Comparison of ENCODE assay signal across 1 cellular context in the genomic region with DNA sequence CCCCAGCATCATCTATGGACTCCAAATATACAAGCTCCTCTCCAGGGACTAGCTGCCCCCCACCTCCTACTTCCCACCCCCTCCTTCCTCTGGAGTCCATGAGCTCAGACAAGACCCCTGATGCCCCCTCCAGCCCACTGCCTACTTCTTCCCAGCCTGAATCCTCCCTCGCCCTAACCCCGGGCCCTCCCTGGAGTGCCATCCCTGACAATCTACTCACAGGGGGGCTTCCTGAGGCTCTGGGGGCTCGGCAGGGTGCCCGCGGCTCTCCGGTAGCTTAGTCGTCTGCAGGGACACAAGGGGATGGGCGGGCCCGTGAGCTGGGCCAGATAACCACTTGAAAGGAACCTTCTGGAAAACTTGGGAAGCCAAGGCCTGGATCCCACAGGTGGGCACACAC.
TF ChIP-seq lines count a peak whose summit lies in the region.

No MANE protein-coding gene starts in this region.

TF ChIP-seq in IMR-90, 13 proteins besides CTCF, POLR2A, EP300 and RAD21:
- TF ChIP-seq BHLHE40 (IDR thresholded peaks at IDR 0.05; ENCODE audit: low read depth, low read length) (no peak), SMC3 (IDR thresholded peaks at IDR 0.05; ENCODE audit: low read depth, low read length) (no peak), CHD1 (IDR thresholded peaks at IDR 0.05; ENCODE audit: low read depth, low read length) (no peak), CEBPB (IDR thresholded peaks at IDR 0.05; ENCODE audit: low read depth, low read length) (no peak), FOS (IDR thresholded peaks at IDR 0.05; ENCODE audit: low read depth, low read length) (no peak), MXI1 (IDR thresholded peaks at IDR 0.05; ENCODE audit: borderline replicate concordance, low read depth, low read length) (no peak), NFE2L2 (IDR thresholded peaks at IDR 0.05; ENCODE audit: low read depth, low read length) (no peak), MAFK (IDR thresholded peaks at IDR 0.05; ENCODE audit: low read depth, low read length) (no peak), RFX5 (IDR thresholded peaks at IDR 0.05; ENCODE audit: low read depth, low read length) (no peak), MAZ (IDR thresholded peaks at IDR 0.05; ENCODE audit: borderline replicate concordance, low read depth, low read length) (no peak), RCOR1 (IDR thresholded peaks at IDR 0.05; ENCODE audit: insufficient replicate concordance, low read length) (no peak)
- TF ChIP-seq, protein P1, sequence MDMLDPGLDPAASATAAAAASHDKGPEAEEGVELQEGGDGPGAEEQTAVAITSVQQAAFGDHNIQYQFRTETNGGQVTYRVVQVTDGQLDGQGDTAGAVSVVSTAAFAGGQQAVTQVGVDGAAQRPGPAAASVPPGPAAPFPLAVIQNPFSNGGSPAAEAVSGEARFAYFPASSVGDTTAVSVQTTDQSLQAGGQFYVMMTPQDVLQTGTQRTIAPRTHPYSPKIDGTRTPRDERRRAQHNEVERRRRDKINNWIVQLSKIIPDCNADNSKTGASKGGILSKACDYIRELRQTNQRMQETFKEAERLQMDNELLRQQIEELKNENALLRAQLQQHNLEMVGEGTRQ (IDR thresholded peaks at IDR 0.05; ENCODE audit: low read depth, low read length): no peak
- TF ChIP-seq, protein P2, sequence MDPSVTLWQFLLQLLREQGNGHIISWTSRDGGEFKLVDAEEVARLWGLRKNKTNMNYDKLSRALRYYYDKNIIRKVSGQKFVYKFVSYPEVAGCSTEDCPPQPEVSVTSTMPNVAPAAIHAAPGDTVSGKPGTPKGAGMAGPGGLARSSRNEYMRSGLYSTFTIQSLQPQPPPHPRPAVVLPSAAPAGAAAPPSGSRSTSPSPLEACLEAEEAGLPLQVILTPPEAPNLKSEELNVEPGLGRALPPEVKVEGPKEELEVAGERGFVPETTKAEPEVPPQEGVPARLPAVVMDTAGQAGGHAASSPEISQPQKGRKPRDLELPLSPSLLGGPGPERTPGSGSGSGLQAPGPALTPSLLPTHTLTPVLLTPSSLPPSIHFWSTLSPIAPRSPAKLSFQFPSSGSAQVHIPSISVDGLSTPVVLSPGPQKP (IDR thresholded peaks at IDR 0.05; ENCODE audit: borderline replicate concordance, low read depth, low read length): no peak
